21 cellular contexts compared by ENCODE assay signal in genomic region chr3:126537116-126537729, GRCh38. TPM values are rescaled to one million over a fixed set of nuclear protein-coding genes. Genes with fewer than 3 reads are reported as not detected.
DNase-seq lines count a peak whose midpoint lies in the region; ATAC-seq and TF ChIP-seq lines count a peak whose summit lies in the region.
"Had no signal": no experiment of that assay in that cellular context is flagged by ENCODE, and none has a peak within 500 bp of the region (broad histone marks: within the 10 kb centered on the region; RNA-seq: fewer than 3 reads in every experiment).

No MANE protein-coding gene starts in this region.

- DNase-seq in left ventricle myocardium superior (peak; percentile 11), right atrium auricular region (ENCODE audit: low spot score) (no peak), WTC11 (ENCODE audit: low spot score) (peak; percentile 9), lower lobe of right lung (peak; percentile 28), GOT3 (lab: John Stamatoyannopoulos, UW) (no peak), activated gamma-delta T cell treated with Interleukin-2 at 50 U/mL for 16 hours (no peak)
- DNase-seq: activated CD4-positive, alpha-beta T cell treated with anti-CD3 and anti-CD28 coated beads, Interleukin-2, amount 50 U/mL, for 48 hours; activated T-cell treated with anti-CD3 and anti-CD28 coated beads, Interleukin-2, amount 50 U/mL, for 72 hours; COR-L47; foreskin keratinocyte; NCI-H1048; stimulated activated CD4-positive, alpha-beta T cell treated with anti-CD3 and anti-CD28 coated beads, Interleukin-2, amount 100 ng/mL, for 48 hours had no signal

- 0 out of 2 replicates have a peak overlapping the region, but pooled peaks have one; percentile 12 for H3K27ac Mint-ChIP-seq in WTC11
- H3K27ac Mint-ChIP-seq: activated naive CD8-positive, alpha-beta T cell treated with anti-CD3 and anti-CD28 coated beads, Interleukin-2, amount 10 ng/mL, durations not matched to agents 7 days and 5 days; activated T-cell treated with anti-CD3 and anti-CD28 coated beads, Interleukin-2, amount 50 U/mL, for 72 hours had no signal

- TF ChIP-seq CTCF in right atrium auricular region (IDR thresholded peaks at IDR 0.05) (no peak), WTC11 (IDR thresholded peaks at IDR 0.05) (no peak), lower lobe of right lung (IDR thresholded peaks at IDR 0.05) (no peak)

- H3K27me3 Mint-ChIP-seq in WTC11 (ENCODE audit: low read depth): no peaks in the 10 kb centered on the region

- H3K36me3 ChIP-seq in right atrium auricular region (no peaks in the 10 kb centered on the region), lower lobe of right lung (no peaks in the 10 kb centered on the region)
- H3K36me3 ChIP-seq: pancreas, Peyer's patch, vagina had no signal

- CTCF ChIA-PET in WTC11 (lab: Charles Lee): no interaction called here

- no peaks in the 10 kb centered on the region for H3K9me3 Mint-ChIP-seq in WTC11

- POLR2A ChIA-PET in WTC11 (lab: Charles Lee): no interaction called here

- ATAC-seq in left ventricle myocardium superior: no peak
- no peak for ATAC-seq in WTC11
- ATAC-seq in lower lobe of right lung: peak in 1 of 2 donors; percentile 3
- ATAC-seq in GM18519 (IDR thresholded peaks at IDR 0.05; ENCODE audit: low FRiP score, unreplicated experiment): no peak
- ATAC-seq: activated T-cell treated with anti-CD3 and anti-CD28 coated beads, Interleukin-2, amount 50 U/mL, for 72 hours; foreskin keratinocyte; pancreas had no signal

- intact Hi-C loops in left ventricle myocardium superior (cut with micrococcal nuclease): no loop called here
- intact Hi-C loops in lower lobe of right lung (cut with DNase I): no loop called here

- no peak overlapping the region for H3K4me3 Mint-ChIP-seq in WTC11
- H3K4me3 Mint-ChIP-seq: activated naive CD8-positive, alpha-beta T cell treated with anti-CD3 and anti-CD28 coated beads, Interleukin-2, amount 10 ng/mL, durations not matched to agents 7 days and 5 days; activated T-cell treated with anti-CD3 and anti-CD28 coated beads, Interleukin-2, amount 50 U/mL, for 72 hours had no signal

- H3K27me3 ChIP-seq in right atrium auricular region (no peaks in the 10 kb centered on the region), lower lobe of right lung (ENCODE audit: low read depth) (peaks cover 15% of the 10 kb centered on the region)
- H3K27me3 ChIP-seq: pancreas, Peyer's patch, vagina had no signal

- H3K4me1 Mint-ChIP-seq in WTC11: no peaks in the 10 kb centered on the region

- H3K4me1 ChIP-seq in right atrium auricular region (peaks cover 0 to 8% of the 10 kb centered on the region in 2 donors), lower lobe of right lung (peaks cover 8% of the 10 kb centered on the region)
- H3K4me1 ChIP-seq: pancreas, Peyer's patch, vagina had no signal

- no peak overlapping the region for H3K4me3 ChIP-seq in right atrium auricular region
- H3K4me3 ChIP-seq in lower lobe of right lung: no peak overlapping the region
- H3K4me3 ChIP-seq: pancreas, Peyer's patch, vagina had no signal

- H3K27ac ChIP-seq in right atrium auricular region: no peak overlapping the region
- H3K27ac ChIP-seq in lower lobe of right lung: no peak overlapping the region
- H3K27ac ChIP-seq: epithelial cell of prostate, foreskin keratinocyte, KMS-11, pancreas, Peyer's patch, vagina had no signal

- H3K9me3 ChIP-seq in right atrium auricular region: no peaks in the 10 kb centered on the region
- no peaks in the 10 kb centered on the region for H3K9me3 ChIP-seq in lower lobe of right lung
- H3K9me3 ChIP-seq: pancreas, Peyer's patch, vagina had no signal

- H3K36me3 Mint-ChIP-seq in WTC11: no peaks in the 10 kb centered on the region
- H3K36me3 Mint-ChIP-seq: activated naive CD8-positive, alpha-beta T cell treated with anti-CD3 and anti-CD28 coated beads, Interleukin-2, amount 10 ng/mL, durations not matched to agents 7 days and 5 days had no signal

TF ChIP-seq in WTC11, 78 proteins besides CTCF, POLR2A, EP300 and RAD21:
- TF ChIP-seq ZNF423 (CRISPR knock-in tag; IDR thresholded peaks at IDR 0.05): no peak
- no peak for TF ChIP-seq CREB1 (CRISPR knock-in tag; IDR thresholded peaks at IDR 0.05)
- TF ChIP-seq ZBTB43 (CRISPR knock-in tag; IDR thresholded peaks at IDR 0.05): no peak
- TF ChIP-seq ZNF425 (CRISPR knock-in tag; conservative IDR thresholded peaks at IDR 0.05): no peak
- no peak for TF ChIP-seq ZNF671 (CRISPR knock-in tag; IDR thresholded peaks at IDR 0.05)
- no peak for TF ChIP-seq PREB (CRISPR knock-in tag; IDR thresholded peaks at IDR 0.05; ENCODE audit: borderline replicate concordance)
- TF ChIP-seq NR1H2 (CRISPR knock-in tag; IDR thresholded peaks at IDR 0.05): no peak
- TF ChIP-seq SMAD3 (CRISPR knock-in tag; IDR thresholded peaks at IDR 0.05; ENCODE audit: borderline replicate concordance): no peak
- no peak for TF ChIP-seq MYBL2 (CRISPR knock-in tag; IDR thresholded peaks at IDR 0.05)
- TF ChIP-seq, protein P1, sequence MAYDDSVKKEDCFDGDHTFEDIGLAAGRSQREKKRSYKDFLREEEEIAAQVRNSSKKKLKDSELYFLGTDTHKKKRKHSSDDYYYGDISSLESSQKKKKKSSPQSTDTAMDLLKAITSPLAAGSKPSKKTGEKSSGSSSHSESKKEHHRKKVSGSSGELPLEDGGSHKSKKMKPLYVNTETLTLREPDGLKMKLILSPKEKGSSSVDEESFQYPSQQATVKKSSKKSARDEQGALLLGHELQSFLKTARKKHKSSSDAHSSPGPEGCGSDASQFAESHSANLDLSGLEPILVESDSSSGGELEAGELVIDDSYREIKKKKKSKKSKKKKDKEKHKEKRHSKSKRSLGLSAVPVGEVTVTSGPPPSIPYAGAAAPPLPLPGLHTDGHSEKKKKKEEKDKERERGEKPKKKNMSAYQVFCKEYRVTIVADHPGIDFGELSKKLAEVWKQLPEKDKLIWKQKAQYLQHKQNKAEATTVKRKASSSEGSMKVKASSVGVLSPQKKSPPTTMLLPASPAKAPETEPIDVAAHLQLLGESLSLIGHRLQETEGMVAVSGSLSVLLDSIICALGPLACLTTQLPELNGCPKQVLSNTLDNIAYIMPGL (CRISPR knock-in tag; IDR thresholded peaks at IDR 0.05): no peak
- no peak for TF ChIP-seq ZNF416 (CRISPR knock-in tag; IDR thresholded peaks at IDR 0.05)

RNA-seq across cellular contexts. Expression of gene CHST13, which starts 13.3 kb away (rescaled TPM):
- 0.45 TPM for total RNA-seq in left ventricle myocardium superior
- total RNA-seq in right atrium auricular region: under 1 TPM in 1 of 2 donors, not detected in 1; 0.90 TPM
- total RNA-seq in WTC11 (2021): 4.1 to 6.8 TPM (median 6.4 TPM) in 3 replicates
- total RNA-seq in lower lobe of right lung: 1.5 TPM
- total RNA-seq: activated T-cell treated with anti-CD3 and anti-CD28 coated beads, Interleukin-2, amount 50 U/mL, for 72 hours; skeletal muscle tissue had no signal

RNA-seq across cellular contexts. Expression of gene UROC1, which starts 19.6 kb away (rescaled TPM):
- total RNA-seq in left ventricle myocardium superior: not detected
- not detected for total RNA-seq in right atrium auricular region
- total RNA-seq in WTC11 (2021): 0.09 TPM in 1 of 3 replicates, not detected in the others
- not detected for total RNA-seq in lower lobe of right lung
- total RNA-seq: activated naive CD8-positive, alpha-beta T cell treated with anti-CD3 and anti-CD28 coated beads, Interleukin-2, amount 10 ng/mL, durations not matched to agents 7 days and 5 days; activated T-cell treated with anti-CD3 and anti-CD28 coated beads, Interleukin-2, amount 50 U/mL, for 72 hours; foreskin keratinocyte; G401; pancreas; Peyer's patch; skeletal muscle tissue; vagina had no signal

RNA-seq across cellular contexts. Expression of gene C3orf22, which starts 21.5 kb away (rescaled TPM):
- total RNA-seq in left ventricle myocardium superior (not detected), right atrium auricular region (not detected), WTC11 (2021) (not detected in 3 replicates), lower lobe of right lung (not detected)
- total RNA-seq: activated naive CD8-positive, alpha-beta T cell treated with anti-CD3 and anti-CD28 coated beads, Interleukin-2, amount 10 ng/mL, durations not matched to agents 7 days and 5 days; activated T-cell treated with anti-CD3 and anti-CD28 coated beads, Interleukin-2, amount 50 U/mL, for 72 hours; foreskin keratinocyte; G401; pancreas; Peyer's patch; vagina had no signal

Comparison
In these comparisons a context has a peak if more than half of its experiments do, and no peak if none do; other contexts are left out.
1. DNase-seq: peak in left ventricle myocardium superior (single experiment), WTC11 (single experiment) and lower lobe of right lung (single experiment); none in right atrium auricular region (single experiment), GOT3 (single experiment) and activated gamma-delta T cell treated with Interleukin-2 at 50 U/mL for 16 hours (single experiment).